In the genomic region with DNA sequence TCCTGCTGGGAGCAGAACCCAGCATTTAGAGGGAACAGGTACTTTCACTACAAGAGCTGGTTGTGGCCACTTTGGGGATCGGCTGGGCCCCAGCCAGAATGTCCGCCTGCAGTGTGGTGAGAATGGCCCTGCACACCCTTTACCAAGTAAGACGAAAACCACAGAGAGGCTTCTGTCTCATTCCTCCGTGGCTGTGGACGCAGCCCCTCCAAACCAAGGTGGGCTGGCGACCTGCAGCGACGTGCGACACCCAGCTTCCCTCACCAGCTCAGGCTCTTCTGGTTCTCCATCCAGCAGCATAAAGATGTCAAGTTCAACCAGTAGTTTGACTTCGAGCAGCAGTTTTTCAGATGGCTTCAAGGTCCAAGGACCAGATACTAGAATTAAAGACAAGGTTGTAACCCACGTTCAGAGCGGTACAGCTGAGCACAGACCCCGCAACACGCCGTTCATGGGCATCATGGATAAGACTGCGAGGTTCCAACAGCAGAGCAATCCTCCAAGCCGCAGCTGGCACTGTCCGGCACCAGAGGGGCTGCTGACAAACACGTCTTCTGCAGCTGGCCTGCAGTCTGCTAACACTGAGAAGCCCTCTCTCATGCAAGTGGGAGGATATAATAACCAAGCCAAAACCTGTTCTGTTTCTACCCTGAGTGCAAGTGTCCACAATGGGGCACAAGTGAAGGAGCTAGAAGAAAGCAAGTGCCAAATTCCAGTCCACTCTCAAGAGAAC, we compare ENCODE assay signal across 15 cellular contexts. TPM values are rescaled to one million over a fixed set of nuclear protein-coding genes. Genes with fewer than 3 reads are reported as not detected.
DNase-seq lines count a peak whose midpoint lies in the region; TF ChIP-seq lines count a peak whose summit lies in the region.
"Had no signal": no experiment of that assay in that cellular context is flagged by ENCODE, and none has a peak within 500 bp of the region (broad histone marks: within the 10 kb centered on the region; RNA-seq: fewer than 3 reads in every experiment).

No MANE protein-coding gene starts in this region.

- CTCF ChIA-PET in RWPE1 (lab: Yijun Ruan, JAX) = no interaction called here

- peaks cover 40% of the 10 kb centered on the region for H3K36me3 Mint-ChIP-seq in endothelial cell (ENCODE audit: low read depth, unreplicated experiment)
- H3K36me3 Mint-ChIP-seq in nephron (ENCODE audit: low read depth) = peaks cover 62% of the 10 kb centered on the region

- H3K27me3 ChIP-seq in HAP-1 (ENCODE audit: low read depth) = no peaks in the 10 kb centered on the region
- H3K27me3 ChIP-seq: BE2C had no signal

- H3K4me1 ChIP-seq in HAP-1 = peaks cover 5% of the 10 kb centered on the region; the same call in 1 of the 2 replicates
- H3K4me1 ChIP-seq: BE2C had no signal

- in situ Hi-C loops in HAP-1 (cut with MboI; ENCODE audit: low sequenced_read_pairs) = no loop called here

- POLR2A ChIA-PET in RWPE1 (lab: Yijun Ruan, JAX; ENCODE audit: low non-redundant PET) = no interaction called here

- peaks cover 11% of the 10 kb centered on the region for H3K4me1 Mint-ChIP-seq in endothelial cell (ENCODE audit: unreplicated experiment)
- peaks cover 39% of the 10 kb centered on the region for H3K4me1 Mint-ChIP-seq in nephron

- H3K4me3 ChIP-seq in HAP-1 = no peak overlapping the region

- no peaks in the 10 kb centered on the region; the same call in 1 of the 2 replicates for H3K36me3 ChIP-seq in HAP-1 (replicated peaks)
- H3K36me3 ChIP-seq: BE2C had no signal

- no peaks in the 10 kb centered on the region for H3K9me3 ChIP-seq in HAP-1
- H3K9me3 ChIP-seq: BE2C had no signal

- H3K27ac ChIP-seq in RWPE1 (0 out of 2 replicates have a peak overlapping the region, but pooled peaks have one; percentile 6), temporal lobe (ENCODE audit: low read depth, low read length) (peak overlapping the region; percentile 59)

- H3K27ac Mint-ChIP-seq in endothelial cell (ENCODE audit: unreplicated experiment) (peak overlapping the region; percentile 13), nephron (peak overlapping the region in 2 of 3 experiments; percentile 44 to 60)

- DNase-seq in RWPE1 (ENCODE audit: low spot score) (no peak), endothelial cell (ENCODE audit: low spot score) (no peak), HAP-1 (ENCODE audit: low spot score in 2 of 2) (no peak), GM10266 (ENCODE audit: extremely low spot score) (no peak)
- no peak for DNase-seq in effector CD8-positive, alpha-beta T cell (lab: John Stamatoyannopoulos, UW)
- DNase-seq: BE2C; CD8-positive, alpha-beta memory T cell; GF-D8; GOT3; KBM-7; NCI-H1436 treated with DMSO at 0.1 percent for 48 hours; NCI-H226; NCI-H526 treated with DMSO at 0.1 percent for 48 hours had no signal

- H3K4me3 Mint-ChIP-seq in endothelial cell (ENCODE audit: unreplicated experiment) = no peak overlapping the region
- H3K4me3 Mint-ChIP-seq in nephron = no peak overlapping the region
- H3K4me3 Mint-ChIP-seq: CD8-positive, alpha-beta memory T cell had no signal

- H3K27me3 Mint-ChIP-seq in endothelial cell (ENCODE audit: unreplicated experiment) (peaks cover 3% of the 10 kb centered on the region), nephron (ENCODE audit: low read depth) (no peaks in the 10 kb centered on the region)
- H3K27me3 Mint-ChIP-seq: CD8-positive, alpha-beta memory T cell had no signal

- no peak for TF ChIP-seq CTCF in RWPE1 (conservative IDR thresholded peaks at IDR 0.05; ENCODE audit: low read depth)
- no peak for TF ChIP-seq CTCF in endothelial cell (IDR thresholded peaks at IDR 0.05; ENCODE audit: unreplicated experiment)
- no peak for TF ChIP-seq CTCF in nephron (IDR thresholded peaks at IDR 0.05; ENCODE audit: unreplicated experiment in 3 of 3)
- no peak for TF ChIP-seq CTCF in GM10266 (IDR thresholded peaks at IDR 0.05; ENCODE audit: control insufficient read depth, insufficient read depth, low read depth, missing control alignments)

- H3K9me3 Mint-ChIP-seq in endothelial cell (ENCODE audit: unreplicated experiment) (no peaks in the 10 kb centered on the region), nephron (no peaks in the 10 kb centered on the region)
- H3K9me3 Mint-ChIP-seq: CD8-positive, alpha-beta memory T cell had no signal

RNA-seq across cellular contexts. Expression of gene WDSUB1, which starts 56.2 kb away (rescaled TPM):
- total RNA-seq in endothelial cell (ENCODE audit: unreplicated experiment) = 5.4 TPM
- total RNA-seq in temporal lobe = 15.2 TPM
